ENCODE assay signal across 8 cellular contexts in genomic region chr2:68709421-68709911, GRCh38. TPM values are rescaled to one million over a fixed set of nuclear protein-coding genes. Genes with fewer than 3 reads are reported as not detected.
DNase-seq lines count a peak whose midpoint lies in the region; ATAC-seq and TF ChIP-seq lines count a peak whose summit lies in the region.

No MANE protein-coding gene starts in this region.

- H3K27ac ChIP-seq in ascending aorta, result no peak overlapping the region

- no peaks in the 10 kb centered on the region for H3K36me3 ChIP-seq in ascending aorta

- intact Hi-C loops in ascending aorta (cut with DNase I), result loop anchor here (2.0 kb wide), 2 partner anchors 199 to 215 kb away; no protein-coding TSS in a partner anchor

- H3K27me3 ChIP-seq in ascending aorta, result no peaks in the 10 kb centered on the region

- TF ChIP-seq CTCF in ascending aorta (IDR thresholded peaks at IDR 0.05), result peak in 2 of 3 experiments; percentile 46 to 72

- H3K9me3 ChIP-seq in ascending aorta, result no peaks in the 10 kb centered on the region

- DNase-seq in NCI-H524 (lab: John Stamatoyannopoulos, UW), result peak; percentile 8 to 61
- DNase-seq in NCI-H524 treated with DMSO at 0.1 percent for 48 hours (lab: John Stamatoyannopoulos, UW), result no peak
- DNase-seq in NCI-H526 treated with DMSO at 0.1 percent for 48 hours (lab: John Stamatoyannopoulos, UW), result peak; percentile 70
- DNase-seq in ascending aorta (ENCODE audit: low spot score in 2 of 2), result no peak
- peak; percentile 68 for DNase-seq in inferior parietal cortex (ENCODE audit: extremely low spot score)
- peak; percentile 22 for DNase-seq in stromal cell of bone marrow (ENCODE audit: low read depth)

- H3K4me3 ChIP-seq in ascending aorta, result no peak overlapping the region

- ATAC-seq in HG02885 (IDR thresholded peaks at IDR 0.05; ENCODE audit: poor library complexity, unreplicated experiment) (peak; percentile 52), GM21528 (IDR thresholded peaks at IDR 0.05; ENCODE audit: low FRiP score, unreplicated experiment) (no peak)

- peaks cover 0 to 5% of the 10 kb centered on the region in 2 donors for H3K4me1 ChIP-seq in ascending aorta

RNA-seq across cellular contexts. Expression of gene ARHGAP25, which starts 25.1 kb away (rescaled TPM):
- 8.3 TPM for total RNA-seq in ascending aorta

Comparison
In these comparisons a context has a peak if more than half of its experiments do, and no peak if none do; other contexts are left out.
1. DNase-seq: peak in NCI-H524 (2 of 2), NCI-H526 treated with DMSO at 0.1 percent for 48 hours (single experiment), inferior parietal cortex (single experiment) and stromal cell of bone marrow (single experiment); none in NCI-H524 treated with DMSO at 0.1 percent for 48 hours (single experiment) and ascending aorta (0 of 2).